ENCODE assay signal across 9 cellular contexts in genomic region chr7:38330861-38331709, GRCh38.
A peak's percentile ranks its signal among the peaks of the same experiment; 100 is the strongest.
DNase-seq lines count a peak whose midpoint lies in the region; TF ChIP-seq lines count a peak whose summit lies in the region.
"Had no signal": no experiment of that assay in that cellular context is flagged by ENCODE, and none has a peak within 500 bp of the region (broad histone marks: within the 10 kb centered on the region; RNA-seq: fewer than 3 reads in every experiment).

No MANE protein-coding gene starts in this region.

- TF ChIP-seq POLR2A in prostate gland (IDR thresholded peaks at IDR 0.05) (no peak), ovary (IDR thresholded peaks at IDR 0.05) (no peak), uterus (IDR thresholded peaks at IDR 0.05) (no peak)

- intact Hi-C loops in prostate gland (cut with DNase I) = no loop called here
- intact Hi-C loops in ovary (cut with DNase I) = no loop called here
- intact Hi-C loops in uterus (cut with DNase I; ENCODE audit: low total_unique reads) = no loop called here

- no peak overlapping the region for H3K27ac ChIP-seq in OCI-LY3 (ENCODE audit: low read length)
- peak overlapping the region; percentile 18 to 78 for H3K27ac ChIP-seq in prostate gland
- no peak overlapping the region for H3K27ac ChIP-seq in ovary
- H3K27ac ChIP-seq in uterus = no peak overlapping the region

- TF ChIP-seq EP300 in ovary (IDR thresholded peaks at IDR 0.05) = no peak

- H3K4me2 ChIP-seq in OCI-LY3 (ENCODE audit: low read length) = no peak overlapping the region

- peak overlapping the region; percentile 50; the same call in 1 of the 2 replicates for H2AFZ ChIP-seq in OCI-LY3 (ENCODE audit: low read depth, low read length)

- H3K4me3 ChIP-seq in OCI-LY3 (ENCODE audit: low read length) (no peak overlapping the region), choroid plexus epithelial cell (ENCODE audit: low read depth, low read length) (no peak overlapping the region), prostate gland (peak overlapping the region in 1 of 2 donors; percentile 9), ovary (no peak overlapping the region), uterus (no peak overlapping the region)
- H3K4me3 ChIP-seq: Peyer's patch had no signal

- WGBS in prostate gland = 83% methylated on average over 9 of the region's 9 CpGs
- WGBS in ovary, 3 donors = 79 to 87% (median 84%) methylated on average over 9 of the region's 9 CpGs

- H3K9me3 ChIP-seq in OCI-LY3 (ENCODE audit: insufficient read depth, low read length) = no peaks in the 10 kb centered on the region
- H3K9me3 ChIP-seq in prostate gland = no peaks in the 10 kb centered on the region
- H3K9me3 ChIP-seq in ovary = no peaks in the 10 kb centered on the region
- no peaks in the 10 kb centered on the region for H3K9me3 ChIP-seq in uterus
- H3K9me3 ChIP-seq: Peyer's patch had no signal

- peak; percentile 24 for DNase-seq in SKM-1 (lab: John Stamatoyannopoulos, UW; ENCODE audit: unreplicated experiment)
- no peak for DNase-seq in SKM-1 treated with dmso at 0.1 percent for 144 hours (lab: John Stamatoyannopoulos, UW; ENCODE audit: unreplicated experiment)
- DNase-seq in choroid plexus epithelial cell (ENCODE audit: low read depth) = no peak
- DNase-seq in prostate gland (ENCODE audit: low spot score) = no peak
- no peak for DNase-seq in ovary
- no peak for DNase-seq in uterus
- no peak for DNase-seq in NCI-H1048 (lab: John Stamatoyannopoulos, UW)
- DNase-seq: Peyer's patch had no signal

- TF ChIP-seq CTCF in OCI-LY3 (IDR thresholded peaks at IDR 0.05; ENCODE audit: low read depth, low read length) = peak; percentile 31
- TF ChIP-seq CTCF in choroid plexus epithelial cell (conservative IDR thresholded peaks at IDR 0.05; ENCODE audit: low read depth, low read length) = peak; percentile 16
- TF ChIP-seq CTCF in prostate gland (IDR thresholded peaks at IDR 0.05) = peak in 1 of 4 experiments; percentile 13
- no peak for TF ChIP-seq CTCF in ovary (IDR thresholded peaks at IDR 0.05)
- no peak for TF ChIP-seq CTCF in uterus (IDR thresholded peaks at IDR 0.05)

- H3K79me2 ChIP-seq in OCI-LY3 (ENCODE audit: low read length) = no peaks in the 10 kb centered on the region

- H3K4me1 ChIP-seq in OCI-LY3 (ENCODE audit: low read length) (peaks cover 10% of the 10 kb centered on the region), prostate gland (replicated peaks) (peaks cover 4% of the 10 kb centered on the region), ovary (ENCODE audit: insufficient read depth) (no peaks in the 10 kb centered on the region), uterus (no peaks in the 10 kb centered on the region)

- H3K9ac ChIP-seq in OCI-LY3 (ENCODE audit: low read length) = no peak overlapping the region

- H4K20me1 ChIP-seq in OCI-LY3 (ENCODE audit: insufficient read depth, low read length) = no peaks in the 10 kb centered on the region

- H3K36me3 ChIP-seq in OCI-LY3 (replicated peaks; ENCODE audit: low read depth, low read length) (no peaks in the 10 kb centered on the region), prostate gland (no peaks in the 10 kb centered on the region), ovary (no peaks in the 10 kb centered on the region), uterus (no peaks in the 10 kb centered on the region)
- H3K36me3 ChIP-seq: Peyer's patch had no signal

- H3K27me3 ChIP-seq in OCI-LY3 (ENCODE audit: low read depth, low read length) (no peaks in the 10 kb centered on the region), prostate gland (replicated peaks; ENCODE audit: insufficient read depth) (no peaks in the 10 kb centered on the region), ovary (no peaks in the 10 kb centered on the region), uterus (no peaks in the 10 kb centered on the region)
- H3K27me3 ChIP-seq: Peyer's patch had no signal

Comparison
In these comparisons a context has a peak if more than half of its experiments do, and no peak if none do; other contexts are left out.
1. H3K27ac ChIP-seq: peak in prostate gland (2 of 2); none in OCI-LY3 (single experiment), ovary (0 of 2) and uterus (0 of 2).
2. CTCF ChIP-seq: peak in OCI-LY3 (single experiment) and choroid plexus epithelial cell (single experiment); none in ovary (0 of 3) and uterus (0 of 4).